Comparison of ENCODE assay signal across 15 cellular contexts in the genomic region with DNA sequence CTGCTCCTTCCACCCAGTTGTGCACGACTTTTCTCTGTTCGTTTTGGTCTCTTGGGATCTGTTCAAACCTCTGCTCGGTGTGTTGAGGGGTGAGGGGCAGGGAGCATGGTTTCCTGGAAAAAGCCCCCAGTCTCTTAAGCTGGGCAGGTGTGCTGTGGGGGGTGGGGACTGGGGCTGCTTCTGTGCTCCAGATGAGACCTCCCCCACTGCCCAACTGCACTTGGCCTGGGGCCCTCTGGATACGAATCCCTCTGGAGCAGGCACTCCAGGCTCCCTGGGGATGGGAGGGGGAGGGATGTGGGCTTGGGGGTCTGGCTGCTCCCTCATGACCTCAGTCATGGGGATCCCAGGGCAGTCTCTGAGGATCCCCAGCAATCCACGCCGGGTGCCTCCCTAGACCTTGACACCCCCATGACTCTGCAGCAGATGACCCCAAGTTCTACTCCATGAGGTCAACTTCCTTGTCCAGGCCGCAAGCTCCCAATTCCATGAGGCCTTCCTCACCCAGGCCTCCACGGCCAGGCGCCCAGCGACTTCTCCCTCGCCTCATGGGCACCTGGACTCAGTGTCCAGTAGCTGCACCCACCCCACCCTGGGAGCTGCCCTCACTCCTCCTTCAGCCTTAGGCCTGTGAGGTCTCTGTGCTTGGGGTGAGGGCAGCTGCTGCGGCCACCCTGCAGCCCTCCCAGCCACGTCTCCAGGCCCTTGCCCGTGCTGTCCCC. TPM values are rescaled to one million over a fixed set of nuclear protein-coding genes. Genes with fewer than 3 reads are reported as not detected.
DNase-seq lines count a peak whose midpoint lies in the region; ATAC-seq, FAIRE-seq and TF ChIP-seq lines count a peak whose summit lies in the region.
"Had no signal": no experiment of that assay in that cellular context is flagged by ENCODE, and none has a peak within 500 bp of the region (broad histone marks: within the 10 kb centered on the region; RNA-seq: fewer than 3 reads in every experiment).

No MANE protein-coding gene starts in this region.

- H3K27me3 ChIP-seq in H9 (ENCODE audit: insufficient read depth, low read length) (peaks cover 16% of the 10 kb centered on the region; the same call in 1 of the 2 replicates), GM12878 (replicated peaks in 1 of 2; ENCODE audit: control insufficient read depth in 2 of 2, insufficient read depth in 2 of 2, low read length in 1 of 2) (no peaks in the 10 kb centered on the region), MG63 (no peaks in the 10 kb centered on the region)

- no peaks in the 10 kb centered on the region for H3K79me2 ChIP-seq in H9 (ENCODE audit: insufficient read depth, low read length)
- H3K79me2 ChIP-seq in GM12878 (ENCODE audit: control insufficient read depth, insufficient read depth, low read length), result peaks cover 12% of the 10 kb centered on the region

- H3K9ac ChIP-seq in H9 (ENCODE audit: extremely low read depth, insufficient read length, low read length) (no peak overlapping the region), GM12878 (ENCODE audit: control insufficient read depth, insufficient read depth, low read length) (no peak overlapping the region)

- H2BK12ac ChIP-seq in H9 (ENCODE audit: insufficient read length, low read depth, low read length), result no peak overlapping the region

- no TSS peak for BruUV-seq in GM12878 (replicated peaks; lab: Mats Ljungman, UMichigan)

- TF ChIP-seq CTCF in H9 (conservative IDR thresholded peaks at IDR 0.05), result no peak
- no peak for TF ChIP-seq CTCF in GM12878 (IDR thresholded peaks at IDR 0.05 in 2 of 3, conservative IDR thresholded peaks at IDR 0.05 in 1 of 3; ENCODE audit: control insufficient read depth in 2 of 3, extremely low read depth in 1 of 3, insufficient read depth in 1 of 3, low read depth in 3 of 3, low read length in 3 of 3)
- no peak for TF ChIP-seq CTCF in type B pancreatic cell (conservative IDR thresholded peaks at IDR 0.05)

- POLR2A ChIA-PET in GM12878 (lab: Charles Lee), result interaction anchor here (0.6 kb wide), 1 partner anchor 127 kb away, joined by 3 read pairs; the partner anchor contains the start of gene EXOC3

- H3K4ac ChIP-seq in H9 (ENCODE audit: low read depth, low read length), result no peak overlapping the region

- intact Hi-C loops in GM12878 (cut with micrococcal nuclease; ENCODE audit: unreplicated experiment), result loop anchor here (5.0 to 10.0 kb wide), 3 partner anchors 229 to 577 kb away; partner anchors contain the start of genes BRD9 and TRIP13

- H3K27ac Mint-ChIP-seq in activated naive CD4-positive, alpha-beta T cell treated with anti-CD3 and anti-CD28 coated beads, Interleukin-2, amount 50 U/mL, for 24 hours, result peak overlapping the region; percentile 35
- peak overlapping the region in 2 of 3 experiments; percentile 69 to 85; a peak in 2 of 7 replicates for H3K27ac Mint-ChIP-seq in H9
- peak overlapping the region; percentile 25 for H3K27ac Mint-ChIP-seq in type B pancreatic cell
- H3K27ac Mint-ChIP-seq: CD8-positive, alpha-beta T cell had no signal

- no peak overlapping the region for H3K18ac ChIP-seq in H9 (ENCODE audit: insufficient read length, low read depth, low read length)

- no peak for TF ChIP-seq RAD21 in GM12878 (IDR thresholded peaks at IDR 0.05; ENCODE audit: insufficient read depth, low read depth, low read length)

- peaks cover 4% of the 10 kb centered on the region for H3K27me3 Mint-ChIP-seq in activated naive CD4-positive, alpha-beta T cell treated with anti-CD3 and anti-CD28 coated beads, Interleukin-2, amount 50 U/mL, for 24 hours
- H3K27me3 Mint-ChIP-seq in H9 (ENCODE audit: low read depth), result peaks cover 22% of the 10 kb centered on the region
- peaks cover 17% of the 10 kb centered on the region for H3K27me3 Mint-ChIP-seq in type B pancreatic cell

- H3K36me3 Mint-ChIP-seq in activated naive CD4-positive, alpha-beta T cell treated with anti-CD3 and anti-CD28 coated beads, Interleukin-2, amount 50 U/mL, for 24 hours, result peaks cover 5% of the 10 kb centered on the region
- peaks cover 2 to 26% (median 13%) of the 10 kb centered on the region in 3 experiments; a peak in 6 of 7 replicates for H3K36me3 Mint-ChIP-seq in H9 (ENCODE audit: insufficient read depth in 1 of 3, low read depth in 3 of 3)
- H3K36me3 Mint-ChIP-seq in type B pancreatic cell, result peaks cover 4% of the 10 kb centered on the region

- H3K36me3 ChIP-seq in GM12878 (ENCODE audit: control insufficient read depth in 2 of 2, insufficient read depth in 2 of 2, low read length in 1 of 2) (peaks cover 5 to 26% of the 10 kb centered on the region in 2 experiments; a peak in 3 of 4 replicates), MG63 (peaks cover 11% of the 10 kb centered on the region)

- H2BK20ac ChIP-seq in H9 (ENCODE audit: low read depth, low read length, poor library complexity, severe bottlenecking), result no peak overlapping the region

- in situ Hi-C loops in GM12878 (cut with MboI), result loop anchor here (5.0 kb wide), 1 partner anchor 122 kb away; no protein-coding TSS in a partner anchor

- TF ChIP-seq POLR2A in GM12878 (IDR thresholded peaks at IDR 0.05; ENCODE audit: low read depth, low read length), result peak; percentile 43; the same call in 1 of the 2 replicates

- H3K27ac ChIP-seq in H9 (ENCODE audit: insufficient read length, low read depth, low read length) (no peak overlapping the region), GM12878 (ENCODE audit: control insufficient read depth, insufficient read depth) (no peak overlapping the region)

- RAD21 ChIA-PET in GM12878 (lab: Charles Lee; ENCODE audit: unreplicated experiment), result interaction anchor here (0.8 to 4.1 kb wide), 8 partner anchors 17 to 130 kb away, joined by 3 to 82 read pairs (median 8); partner anchors contain the start of gene PDCD6

- H3K4me3 ChIP-seq in GM12878 (no peak overlapping the region), MG63 (no peak overlapping the region)

- no peak overlapping the region for H3K56ac ChIP-seq in H9 (ENCODE audit: insufficient read length, low read depth, low read length)

- H3K4me3 Mint-ChIP-seq in activated naive CD4-positive, alpha-beta T cell treated with anti-CD3 and anti-CD28 coated beads, Interleukin-2, amount 50 U/mL, for 24 hours, result no peak overlapping the region
- H3K4me3 Mint-ChIP-seq in H9, result no peak overlapping the region
- H3K4me3 Mint-ChIP-seq in type B pancreatic cell, result no peak overlapping the region
- H3K4me3 Mint-ChIP-seq: CD8-positive, alpha-beta T cell had no signal

- H3K9me3 Mint-ChIP-seq in activated naive CD4-positive, alpha-beta T cell treated with anti-CD3 and anti-CD28 coated beads, Interleukin-2, amount 50 U/mL, for 24 hours, result no peaks in the 10 kb centered on the region
- H3K9me3 Mint-ChIP-seq in H9 (peaks cover 0 to 2% of the 10 kb centered on the region in 2 experiments; a peak in 1 of 5 replicates), type B pancreatic cell (no peaks in the 10 kb centered on the region)
- H3K9me3 Mint-ChIP-seq: CD8-positive, alpha-beta T cell had no signal

- H3T11ph ChIP-seq in H9 (ENCODE audit: low read length), result no peak overlapping the region

- H3K4me2 ChIP-seq in H9 (ENCODE audit: insufficient read depth, insufficient read length, low read length), result no peak overlapping the region
- H3K4me2 ChIP-seq in GM12878 (ENCODE audit: control insufficient read depth, insufficient read depth), result no peak overlapping the region

- H2BK5ac ChIP-seq in H9 (ENCODE audit: insufficient read length, low read length), result no peak overlapping the region

- no peak overlapping the region for H3K14ac ChIP-seq in H9 (ENCODE audit: insufficient read depth, low read length)

- H2AK5ac ChIP-seq in H9 (ENCODE audit: insufficient read length, low read length), result no peak overlapping the region

- no peaks in the 10 kb centered on the region for H3K79me1 ChIP-seq in H9 (ENCODE audit: insufficient read depth, low read depth, low read length, poor library complexity, severe bottlenecking)

- H4K91ac ChIP-seq in H9 (ENCODE audit: insufficient read length, low read depth, low read length), result no peak overlapping the region

- no peak for FAIRE-seq in GM12878 (lab: Jason Lieb, UNC)

- no peak for TF ChIP-seq EP300 in GM12878 (IDR thresholded peaks at IDR 0.05; ENCODE audit: borderline replicate concordance in 1 of 2, control insufficient read depth in 1 of 2, low read depth in 2 of 2, low read length in 2 of 2)

- no peak for ATAC-seq in GM12878
- ATAC-seq: CD8-positive, alpha-beta T cell had no signal

- no peak overlapping the region for H2AFZ ChIP-seq in H9 (ENCODE audit: low read length)
- no peak overlapping the region for H2AFZ ChIP-seq in GM12878 (ENCODE audit: control insufficient read depth, low read depth, low read length)

- no peaks in the 10 kb centered on the region for H3K23me2 ChIP-seq in H9 (ENCODE audit: insufficient read length, low read depth, low read length, poor library complexity, severe bottlenecking)

- no peak overlapping the region for H3K23ac ChIP-seq in H9 (ENCODE audit: insufficient read length, low read depth, low read length)

- CTCF ChIA-PET in GM12878 (lab: Yijun Ruan, JAX), result interaction anchor here (0.6 to 6.6 kb wide), 6 partner anchors 88 to 604 kb away, joined by 3 to 126 read pairs (median 5); no protein-coding TSS in a partner anchor

- no peak for DNase-seq in activated naive CD4-positive, alpha-beta T cell treated with Interleukin-2 at 50 U/mL for 16 hours
- DNase-seq in H9 (no peak), GM12878 (ENCODE audit: low read depth, low spot score) (no peak), type B pancreatic cell (ENCODE audit: extremely low spot score, unreplicated experiment) (no peak), MG63 (no peak), inferior parietal cortex (ENCODE audit: extremely low spot score) (no peak), NCI-H146 treated with DMSO at 0.1 percent for 48 hours (lab: John Stamatoyannopoulos, UW; ENCODE audit: unreplicated experiment) (no peak)
- DNase-seq: CD8-positive, alpha-beta T cell; HCEC 1CT; NCI-H1048; NCI-H187; NCI-H446 treated with DMSO at 0.1 percent for 48 hours; NCI-H774; SHP77 had no signal

- H4K20me1 ChIP-seq in H9 (ENCODE audit: control insufficient read depth, insufficient read depth, insufficient read length) (no peaks in the 10 kb centered on the region), GM12878 (ENCODE audit: control insufficient read depth, insufficient read depth) (no peaks in the 10 kb centered on the region; the same call in 1 of the 2 replicates)

- H3K9me3 ChIP-seq in H9 (ENCODE audit: control insufficient read depth, low read depth, low read length), result no peaks in the 10 kb centered on the region
- no peaks in the 10 kb centered on the region for H3K9me3 ChIP-seq in GM12878 (replicated peaks; ENCODE audit: control insufficient read depth, insufficient read depth, low read length)
- H3K9me3 ChIP-seq in MG63, result no peaks in the 10 kb centered on the region

- WGBS in H9 (ENCODE audit: extremely low coverage, insufficient read length, low lambda C conversion rate), result no CpG with 5 or more reads among the region's 14 CpGs
- WGBS in GM12878 (ENCODE audit: insufficient coverage, insufficient replicate concordance, low lambda C conversion rate, missing lambda C conversion rate), result 57% methylated on average over 14 of the region's 14 CpGs

- SMC1A ChIA-PET in GM12878 (lab: Charles Lee; ENCODE audit: uncharacterized antibody, unreplicated experiment), result interaction anchor here (1.1 to 2.8 kb wide), 6 partner anchors 24 to 200 kb away, joined by 3 to 33 read pairs (median 14); no protein-coding TSS in a partner anchor

- H3K4me1 Mint-ChIP-seq in activated naive CD4-positive, alpha-beta T cell treated with anti-CD3 and anti-CD28 coated beads, Interleukin-2, amount 50 U/mL, for 24 hours, result peaks cover 9% of the 10 kb centered on the region
- H3K4me1 Mint-ChIP-seq in H9 (peaks cover 5 to 9% of the 10 kb centered on the region in 2 experiments), type B pancreatic cell (ENCODE audit: unreplicated experiment) (peaks cover 7% of the 10 kb centered on the region)

- no peaks in the 10 kb centered on the region for H3K4me1 ChIP-seq in H9 (ENCODE audit: insufficient read depth, low read length)
- peaks cover 23% of the 10 kb centered on the region for H3K4me1 ChIP-seq in GM12878 (ENCODE audit: control insufficient read depth, insufficient read depth, low read length)

- no peak overlapping the region for H4K5ac ChIP-seq in H9 (ENCODE audit: insufficient read length, low read depth, low read length)

- no peak overlapping the region for H2BK15ac ChIP-seq in H9 (ENCODE audit: low read depth, low read length)

- H2BK120ac ChIP-seq in H9 (ENCODE audit: low read depth, low read length, poor library complexity, severe bottlenecking), result no peak overlapping the region

- no peak overlapping the region for H4K8ac ChIP-seq in H9 (replicated peaks; ENCODE audit: insufficient read length, low read depth, low read length)

RNA-seq across cellular contexts. Expression of gene AHRR, which starts 5.9 kb away (rescaled TPM):
- total RNA-seq in H9 (2021) (1.7 and 2.2 TPM in 2 replicates), GM12878 (2014; rRNA removed) (19.6 and 22.1 TPM in 2 replicates), GM12878 (2014; rRNA removed; fragmentation: Illumina TruSeq; extraction: Trizol) (9.4 and 11.7 TPM in 2 replicates), GM12878 (2021) (27.8 and 35.2 TPM in 2 replicates), type B pancreatic cell (ENCODE audit: low replicate concordance) (7.9 and 13.4 TPM in 2 replicates)
- 101 and 129 TPM in 2 replicates for total RNA-seq in GM12878 (2013; cell fraction: nucleolus; rRNA removed)
- 8.4 TPM for polyA plus RNA-seq in GM12878 (2011; ENCODE audit: low read depth)
- polyA plus RNA-seq in GM12878 (2011; rRNA removed) (13.5 and 17.3 TPM in 2 replicates), GM12878 (2014; fragmentation: Illumina TruSeq; extraction: Trizol) (5.7 and 10.8 TPM in 2 replicates), GM12878 (2014; fragmentation: Nextera tagmentation; extraction: Ambion mirVana) (1 to 10 TPM in 1 of 2 experiments, under 1 TPM in 1; 0.90 to 1.1 TPM), GM12878 (2014; rRNA removed) (29.8 and 30.6 TPM in 2 replicates), GM12878 (2016; fragmentation: Nextera tagmentation; extraction: Ambion mirVana) (10 to 100 TPM; 21.1 to 21.3 TPM)
- polyA plus RNA-seq in GM12878 (2011; cell fraction: cytosol; rRNA removed), result 26.3 and 28.6 TPM in 2 replicates
- polyA plus RNA-seq in GM12878 (2011; cell fraction: nucleus; rRNA removed), result 92.9 and 105 TPM in 2 replicates
- polyA plus RNA-seq in GM12878 (2012), result 23.5 and 31.3 TPM in 2 replicates
- polyA minus RNA-seq in GM12878 (2011; rRNA and poly(A)+ RNA removed), result 8.8 and 21.8 TPM in 2 replicates
- 6.5 and 7.8 TPM in 2 replicates for polyA minus RNA-seq in GM12878 (2011; cell fraction: cytosol; rRNA and poly(A)+ RNA removed)
- polyA minus RNA-seq in GM12878 (2011; cell fraction: nucleus; rRNA and poly(A)+ RNA removed), result 24.8 and 31.4 TPM in 2 replicates
- 20.6 and 24.5 TPM in 2 replicates for total RNA-seq in MG63 (2014; rRNA removed; shearing (Covaris generic); ENCODE audit: low replicate concordance)

RNA-seq across cellular contexts. Expression of gene PDCD6, which starts 44.2 kb away (rescaled TPM):
- total RNA-seq in H9 (2021), result 84.9 and 91.5 TPM in 2 replicates
- 142 and 166 TPM in 2 replicates for total RNA-seq in GM12878 (2013; cell fraction: nucleolus; rRNA removed)
- total RNA-seq in GM12878 (2014; rRNA removed), result 144 and 148 TPM in 2 replicates
- total RNA-seq in GM12878 (2014; rRNA removed; fragmentation: Illumina TruSeq; extraction: Trizol), result 105 and 111 TPM in 2 replicates
- total RNA-seq in GM12878 (2021), result 91.5 and 92.5 TPM in 2 replicates
- 77.7 TPM for polyA plus RNA-seq in GM12878 (2011; ENCODE audit: low read depth)
- polyA plus RNA-seq in GM12878 (2011; rRNA removed), result 253 and 286 TPM in 2 replicates
- polyA plus RNA-seq in GM12878 (2011; cell fraction: cytosol; rRNA removed), result 255 and 280 TPM in 2 replicates
- 244 and 248 TPM in 2 replicates for polyA plus RNA-seq in GM12878 (2011; cell fraction: nucleus; rRNA removed)
- polyA plus RNA-seq in GM12878 (2012), result 106 and 107 TPM in 2 replicates
- 97.2 and 108 TPM in 2 replicates for polyA plus RNA-seq in GM12878 (2014; fragmentation: Illumina TruSeq; extraction: Trizol)
- polyA plus RNA-seq in GM12878 (2014; fragmentation: Nextera tagmentation; extraction: Ambion mirVana), result 10 to 100 TPM; 28.6 to 58.4 TPM
- 135 and 154 TPM in 2 replicates for polyA plus RNA-seq in GM12878 (2014; rRNA removed)
- 100 to 1,000 TPM; 228 TPM for polyA plus RNA-seq in GM12878 (2016; fragmentation: Nextera tagmentation; extraction: Ambion mirVana)
- 147 and 226 TPM in 2 replicates for polyA minus RNA-seq in GM12878 (2011; rRNA and poly(A)+ RNA removed)
- polyA minus RNA-seq in GM12878 (2011; cell fraction: cytosol; rRNA and poly(A)+ RNA removed), result 50.9 and 61.4 TPM in 2 replicates
- 39.8 and 66.9 TPM in 2 replicates for polyA minus RNA-seq in GM12878 (2011; cell fraction: nucleus; rRNA and poly(A)+ RNA removed)
- 90.8 and 107 TPM in 2 replicates for total RNA-seq in type B pancreatic cell (ENCODE audit: low replicate concordance)
- total RNA-seq in MG63 (2014; rRNA removed; shearing (Covaris generic); ENCODE audit: low replicate concordance), result 107 and 139 TPM in 2 replicates

Comparison
In these comparisons a context has a peak if more than half of its experiments do, and no peak if none do; other contexts are left out.
1. H3K27ac Mint-ChIP-seq: peak in every context shown above with its lines; median percentile 77 in H9; 35 in activated naive CD4-positive, alpha-beta T cell treated with anti-CD3 and anti-CD28 coated beads, Interleukin-2, amount 50 U/mL, for 24 hours; 25 in type B pancreatic cell.